ENCODE assay signal across 8 cellular contexts in genomic region chr1:118004312-118004711, GRCh38.
"Had no signal": no experiment of that assay in that cellular context is flagged by ENCODE, and none has a peak within 500 bp of the region (broad histone marks: within the 10 kb centered on the region; RNA-seq: fewer than 3 reads in every experiment).

No MANE protein-coding gene starts in this region.

- H3K36me3 ChIP-seq: HAP-1 had no signal

- H2AFZ ChIP-seq: GM23248 had no signal

- H3K4me3 ChIP-seq: GM23248, HAP-1, K562 had no signal

- H3K9ac ChIP-seq: GM23248 had no signal

- FAIRE-seq: K562 had no signal

- H3K4me1 ChIP-seq: HAP-1 had no signal

- ATAC-seq: HCT116, K562 had no signal

- H3K9me3 ChIP-seq: HAP-1 had no signal

- DNase-seq: GM23248, H7, IMR-90, KG1 had no signal

- H3K27ac ChIP-seq: GM23248, HL-60 had no signal
